ENCODE assay signal across 26 cellular contexts in the genomic region with DNA sequence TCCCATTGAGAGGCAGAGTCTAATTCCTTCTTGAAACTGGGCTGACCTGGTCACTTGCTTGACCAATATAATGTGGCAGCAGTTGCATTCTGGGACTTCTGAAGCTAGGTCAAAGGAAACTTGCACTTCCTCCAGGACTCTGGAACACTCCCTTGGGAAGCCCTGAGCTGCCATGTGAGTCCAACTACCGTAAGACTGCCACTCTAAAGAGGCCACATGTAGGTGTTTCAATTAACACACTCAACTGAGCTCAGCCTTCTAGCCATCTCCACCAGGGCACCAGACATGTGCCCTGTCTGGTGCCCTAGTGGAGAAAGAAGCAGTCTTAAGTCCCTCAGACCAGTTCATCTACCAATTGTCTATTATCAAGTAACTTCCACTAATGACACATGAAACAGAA. TPM values are rescaled to one million over a fixed set of nuclear protein-coding genes. Genes with fewer than 3 reads are reported as not detected.
DNase-seq lines count a peak whose midpoint lies in the region; ATAC-seq and TF ChIP-seq lines count a peak whose summit lies in the region.
"Had no signal": no experiment of that assay in that cellular context is flagged by ENCODE, and none has a peak within 500 bp of the region (broad histone marks: within the 10 kb centered on the region; RNA-seq: fewer than 3 reads in every experiment).

No MANE protein-coding gene starts in this region.

- peak overlapping the region; percentile 60 for H3K4me2 ChIP-seq in BLaER1

- intact Hi-C loops in gastrocnemius medialis (cut with DNase I; ENCODE audit: low total_unique reads) = no loop called here

- CTCF ChIA-PET in HEK293 (lab: Yijun Ruan, JAX) = no interaction called here

- H3K27me3 Mint-ChIP-seq in T-helper 17 cell = no peaks in the 10 kb centered on the region
- H3K27me3 Mint-ChIP-seq: activated naive CD8-positive, alpha-beta T cell; CD8-positive, alpha-beta memory T cell had no signal

- no peaks in the 10 kb centered on the region for H3K27me3 ChIP-seq in BLaER1
- H3K27me3 ChIP-seq in duodenal mucosa (ENCODE audit: control insufficient read depth in 1 of 2, insufficient read depth in 2 of 2, low read length in 2 of 2) = peaks cover 0 to 3% of the 10 kb centered on the region in 2 donors
- H3K27me3 ChIP-seq in gastrocnemius medialis = no peaks in the 10 kb centered on the region
- H3K27me3 ChIP-seq: cardiac muscle cell, sigmoid colon had no signal

- H3K4me3 ChIP-seq in BLaER1 = no peak overlapping the region
- H3K4me3 ChIP-seq in HEK293 (ENCODE audit: low read depth, low read length) = no peak overlapping the region
- H3K4me3 ChIP-seq in duodenal mucosa (ENCODE audit: low read depth in 1 of 2, low read length in 2 of 2) = no peak overlapping the region
- no peak overlapping the region for H3K4me3 ChIP-seq in gastrocnemius medialis
- H3K4me3 ChIP-seq: cardiac muscle cell, sigmoid colon had no signal

- H3K4me1 ChIP-seq in BLaER1 = peaks cover 81% of the 10 kb centered on the region
- H3K4me1 ChIP-seq in HEK293 (ENCODE audit: control insufficient read depth, insufficient read depth, low read length) = peaks cover 7% of the 10 kb centered on the region; the same call in 1 of the 2 replicates
- peaks cover 41 to 46% of the 10 kb centered on the region in 2 donors for H3K4me1 ChIP-seq in duodenal mucosa (ENCODE audit: control insufficient read depth in 1 of 2, insufficient read depth in 2 of 2, low read length in 2 of 2)
- H3K4me1 ChIP-seq in gastrocnemius medialis = peaks cover 0 to 8% of the 10 kb centered on the region in 2 donors
- H3K4me1 ChIP-seq: sigmoid colon had no signal

- no peak for TF ChIP-seq POLR2A in gastrocnemius medialis (IDR thresholded peaks at IDR 0.05)

- in situ Hi-C loops in gastrocnemius medialis (cut with MboI; ENCODE audit: low sequenced_read_pairs in 4 of 4) = loop anchor here in 3 of 4 donors (10.0 to 25.0 kb wide), 2 partner anchors 45 to 193 kb away; a partner anchor contains a TSS

- ATAC-seq in gastrocnemius medialis = no peak
- no peak for ATAC-seq in T-helper 17 cell
- ATAC-seq: left ventricle myocardium superior, SK-N-SH treated with all-trans-retinoic acid at 6 μM for 48 hours had no signal

- DNase-seq in gastrocnemius medialis = no peak
- DNase-seq in T-helper 17 cell = no peak
- DNase-seq in middle frontal gyrus (ENCODE audit: extremely low spot score, low spot score) = no peak
- DNase-seq in stimulated activated CD4-positive, alpha-beta T cell treated with anti-CD3 and anti-CD28 coated beads, Interleukin-4, amount 100 ng/mL, for 1 hour = no peak
- DNase-seq: activated CD4-positive, alpha-beta T cell treated with anti-CD3 and anti-CD28 coated beads, Interleukin-2, amount 50 U/mL, for 48 hours; activated CD8-positive, alpha-beta memory T cell treated with anti-CD3 and anti-CD28 coated beads, Interleukin-2, amount 50 U/mL, for 48 hours; aorta; CD8-positive, alpha-beta memory T cell; GOT3; KG1; left ventricle myocardium superior; NCI-H1048; NCI-H187; NCI-H69; sigmoid colon had no signal

- no peak overlapping the region for H3K4me3 Mint-ChIP-seq in T-helper 17 cell
- H3K4me3 Mint-ChIP-seq: activated naive CD8-positive, alpha-beta T cell; CD8-positive, alpha-beta memory T cell; mesothelial cell of epicardium; T-helper 2 cell treated with Interferon-gamma antibody and Interleukin-4, amounts not matched to agents 5 μg/mL and 100 μg/mL, for 36 hours had no signal

- H3K36me3 Mint-ChIP-seq in T-helper 17 cell (ENCODE audit: low read depth) = peaks cover 2% of the 10 kb centered on the region
- H3K36me3 Mint-ChIP-seq: activated naive CD8-positive, alpha-beta T cell; CD8-positive, alpha-beta memory T cell; mesothelial cell of epicardium had no signal

- H3K4me1 Mint-ChIP-seq in T-helper 17 cell = peaks cover 10% of the 10 kb centered on the region

- H3K9me3 ChIP-seq in BLaER1 (no peaks in the 10 kb centered on the region), HEK293 (ENCODE audit: control insufficient read depth, insufficient read depth, low read depth, low read length) (no peaks in the 10 kb centered on the region), duodenal mucosa (ENCODE audit: control insufficient read depth in 1 of 2, low read length in 2 of 2) (no peaks in the 10 kb centered on the region), gastrocnemius medialis (no peaks in the 10 kb centered on the region), T-helper 17 cell (ENCODE audit: control insufficient read depth, low read length, poor library complexity, severe bottlenecking) (no peaks in the 10 kb centered on the region)
- H3K9me3 ChIP-seq: sigmoid colon had no signal

- POLR2A ChIA-PET in HEK293 (lab: Yijun Ruan, JAX) = no interaction called here

- no peak overlapping the region for H3K27ac Mint-ChIP-seq in T-helper 17 cell
- H3K27ac Mint-ChIP-seq: activated naive CD8-positive, alpha-beta T cell; activated T-helper 2 cell treated with anti-CD3 and anti-CD28 coated beads, Interferon-gamma antibody, Interleukin-2, Interleukin-4, amounts not matched to agents 10 μg/mL and 5 μg/mL and 100 μg/mL, durations not matched to agents 14 hours and 24 hours and 36 hours; mesothelial cell of epicardium; T-helper 2 cell treated with Interferon-gamma antibody and Interleukin-4, amounts not matched to agents 5 μg/mL and 100 μg/mL, for 36 hours had no signal

- no peak for TF ChIP-seq CTCF in HEK293 (tag by site-specific recombination; IDR thresholded peaks at IDR 0.05)
- TF ChIP-seq CTCF in gastrocnemius medialis (IDR thresholded peaks at IDR 0.05 in 4 of 5, conservative IDR thresholded peaks at IDR 0.05 in 1 of 5) = no peak

- peak overlapping the region; percentile 36 for H3K27ac ChIP-seq in BLaER1
- no peak overlapping the region for H3K27ac ChIP-seq in HEK293 (ENCODE audit: extremely low read depth, low read depth, low read length)
- peak overlapping the region; percentile 39 for H3K27ac ChIP-seq in duodenal mucosa (ENCODE audit: low read depth, low read length)
- peak overlapping the region in 3 of 4 donors; percentile 23 to 54 (median 48) for H3K27ac ChIP-seq in gastrocnemius medialis
- H3K27ac ChIP-seq: cardiac muscle cell, sigmoid colon had no signal

- H3K36me3 ChIP-seq in BLaER1 (0 out of 2 replicates have a peak, but pooled peaks cover 7% of the 10 kb centered on the region), HEK293 (ENCODE audit: control insufficient read depth in 2 of 2, insufficient read depth in 1 of 2, low read length in 2 of 2) (no peaks in the 10 kb centered on the region), duodenal mucosa (ENCODE audit: control insufficient read depth in 1 of 2, insufficient read depth in 2 of 2, low read length in 2 of 2) (no peaks in the 10 kb centered on the region), gastrocnemius medialis (no peaks in the 10 kb centered on the region)
- H3K36me3 ChIP-seq: cardiac muscle cell, sigmoid colon had no signal

- H3K9ac ChIP-seq in BLaER1 (no peak overlapping the region), duodenal mucosa (ENCODE audit: low read depth in 1 of 2, low read length in 2 of 2) (no peak overlapping the region)
- H3K9ac ChIP-seq: parathyroid adenoma had no signal

- H4K20me1 ChIP-seq in BLaER1 = no peaks in the 10 kb centered on the region

TF ChIP-seq in HEK293, 187 proteins besides CTCF, POLR2A, EP300 and RAD21:
- TF ChIP-seq ZNF146 (tag by site-specific recombination; IDR thresholded peaks at IDR 0.05) (no peak), ZNF133 (tag by site-specific recombination; IDR thresholded peaks at IDR 0.05) (peak; percentile 67; the same call in 1 of the 2 replicates)

RNA-seq across cellular contexts. Expression of a gene that starts 6.1 kb away (rescaled TPM):
- total RNA-seq in gastrocnemius medialis (10 to 100 TPM in 2 of 4 donors, 1 to 10 TPM in 2; 7.2 to 25.7 (median 12.0) TPM), T-helper 17 cell (10 to 100 TPM; 36.9 to 43.9 TPM)

RNA-seq across cellular contexts. Expression of a gene that starts 16.6 kb away (rescaled TPM):
- total RNA-seq in gastrocnemius medialis = 1 to 10 TPM; 1.9 to 4.7 (median 3.5) TPM
- under 1 TPM; 0.39 to 0.47 TPM for total RNA-seq in T-helper 17 cell
- total RNA-seq: activated T-helper 2 cell treated with anti-CD3 and anti-CD28 coated beads, Interferon-gamma antibody, Interleukin-2, Interleukin-4, amounts not matched to agents 10 μg/mL and 5 μg/mL and 100 μg/mL, durations not matched to agents 14 hours and 24 hours and 36 hours; cardiac muscle cell; HT1080 had no signal

RNA-seq across cellular contexts. Expression of a gene that starts 35.2 kb away (rescaled TPM):
- total RNA-seq in gastrocnemius medialis = 10 to 100 TPM; 15.8 to 21.7 (median 20.5) TPM
- 10 to 100 TPM; 48.9 to 55.3 TPM for total RNA-seq in T-helper 17 cell

RNA-seq across cellular contexts. Expression of a gene that starts 35.6 kb away (rescaled TPM):
- total RNA-seq in gastrocnemius medialis (100 to 1,000 TPM in 2 of 4 donors, 10 to 100 TPM in 2; 65.6 to 132 (median 94.2) TPM), T-helper 17 cell (100 to 1,000 TPM in 1 of 2 donors, 10 to 100 TPM in 1; 89.6 to 113 TPM)

RNA-seq across cellular contexts. Expression of a gene that starts 41.8 kb away (rescaled TPM):
- total RNA-seq in gastrocnemius medialis (10 to 100 TPM; 18.8 to 38.5 (median 21.7) TPM), T-helper 17 cell (10 to 100 TPM; 58.5 to 58.9 TPM)
